27 cellular contexts compared by ENCODE assay signal in genomic region chr20:46388201-46388836, GRCh38. TPM values are rescaled to one million over a fixed set of nuclear protein-coding genes. Genes with fewer than 3 reads are reported as not detected.
DNase-seq lines count a peak whose midpoint lies in the region; ATAC-seq, FAIRE-seq and TF ChIP-seq lines count a peak whose summit lies in the region.
"Had no signal": no experiment of that assay in that cellular context is flagged by ENCODE, and none has a peak within 500 bp of the region (broad histone marks: within the 10 kb centered on the region; RNA-seq: fewer than 3 reads in every experiment).

No MANE protein-coding gene starts in this region.

- H3K4me1 Mint-ChIP-seq in activated CD8-positive, alpha-beta T cell treated with anti-CD3 and anti-CD28 coated beads, Interleukin-2, amount 10 ng/mL, durations not matched to agents 7 days and 5 days (ENCODE audit: low read depth), result no peaks in the 10 kb centered on the region
- H3K4me1 Mint-ChIP-seq in activated CD8-positive, alpha-beta T cell treated with anti-CD3 and anti-CD28 coated beads for 36 hours (ENCODE audit: low read depth), result no peaks in the 10 kb centered on the region
- H3K4me1 Mint-ChIP-seq in brain, result no peaks in the 10 kb centered on the region
- peaks cover 0 to 2% of the 10 kb centered on the region in 2 donors for H3K4me1 Mint-ChIP-seq in stimulated activated naive B cell treated with anti-CD40 and anti-IgM and Interleukin-4, amounts not matched to agents 10 μg/mL and 1 μg/mL and 100 μg/mL, for 72 hours
- H3K4me1 Mint-ChIP-seq: activated naive CD8-positive, alpha-beta T cell treated with anti-CD3 and anti-CD28 coated beads, Interleukin-2, amount 50 U/mL, for 24 hours; mesothelial cell of epicardium had no signal

- peaks cover 66% of the 10 kb centered on the region for H3K36me3 Mint-ChIP-seq in activated CD8-positive, alpha-beta T cell treated with anti-CD3 and anti-CD28 coated beads, Interleukin-2, amount 10 ng/mL, durations not matched to agents 7 days and 5 days (ENCODE audit: low read depth)
- peaks cover 46% of the 10 kb centered on the region for H3K36me3 Mint-ChIP-seq in activated CD8-positive, alpha-beta T cell treated with anti-CD3 and anti-CD28 coated beads for 36 hours (ENCODE audit: low read depth)
- peaks cover 75% of the 10 kb centered on the region for H3K36me3 Mint-ChIP-seq in brain
- peaks cover 50 to 68% of the 10 kb centered on the region in 2 donors for H3K36me3 Mint-ChIP-seq in stimulated activated naive B cell treated with anti-CD40 and anti-IgM and Interleukin-4, amounts not matched to agents 10 μg/mL and 1 μg/mL and 100 μg/mL, for 72 hours

- POLR2A ChIA-PET in activated CD8-positive, alpha-beta T cell treated with anti-CD3 and anti-CD28 coated beads, Interleukin-2, amount 10 ng/mL, durations not matched to agents 7 days and 5 days (lab: Charles Lee), result no interaction called here
- POLR2A ChIA-PET in activated CD8-positive, alpha-beta T cell treated with anti-CD3 and anti-CD28 coated beads for 36 hours (lab: Charles Lee), result no interaction called here

- no peak for TF ChIP-seq POLR2A in GM12891 (IDR thresholded peaks at IDR 0.05; ENCODE audit: low read depth, low read length)

- intact Hi-C loops in activated CD8-positive, alpha-beta T cell treated with anti-CD3 and anti-CD28 coated beads for 36 hours (cut with micrococcal nuclease), result no loop called here

- no peak for ATAC-seq in activated CD8-positive, alpha-beta T cell treated with anti-CD3 and anti-CD28 coated beads, Interleukin-2, amount 10 ng/mL, durations not matched to agents 7 days and 5 days
- ATAC-seq in activated CD8-positive, alpha-beta T cell treated with anti-CD3 and anti-CD28 coated beads for 36 hours, result no peak
- no peak for ATAC-seq in stimulated activated naive B cell treated with anti-CD40 and anti-IgM and Interleukin-4, amounts not matched to agents 10 μg/mL and 1 μg/mL and 100 μg/mL, for 72 hours (replicated peaks)
- ATAC-seq: activated naive CD8-positive, alpha-beta T cell treated with anti-CD3 and anti-CD28 coated beads, Interleukin-2, amount 50 U/mL, for 24 hours; heart right ventricle had no signal

- no peaks in the 10 kb centered on the region for H3K9me3 Mint-ChIP-seq in activated CD8-positive, alpha-beta T cell treated with anti-CD3 and anti-CD28 coated beads, Interleukin-2, amount 10 ng/mL, durations not matched to agents 7 days and 5 days (ENCODE audit: insufficient read depth)
- H3K9me3 Mint-ChIP-seq in activated CD8-positive, alpha-beta T cell treated with anti-CD3 and anti-CD28 coated beads for 36 hours, result no peaks in the 10 kb centered on the region
- H3K9me3 Mint-ChIP-seq in brain, result no peaks in the 10 kb centered on the region
- no peaks in the 10 kb centered on the region for H3K9me3 Mint-ChIP-seq in stimulated activated naive B cell treated with anti-CD40 and anti-IgM and Interleukin-4, amounts not matched to agents 10 μg/mL and 1 μg/mL and 100 μg/mL, for 72 hours
- H3K9me3 Mint-ChIP-seq: activated naive CD8-positive, alpha-beta T cell treated with anti-CD3 and anti-CD28 coated beads, Interleukin-2, amount 50 U/mL, for 24 hours; CD8-positive, alpha-beta memory T cell; mesothelial cell of epicardium had no signal

- CTCF ChIA-PET in activated CD8-positive, alpha-beta T cell treated with anti-CD3 and anti-CD28 coated beads, Interleukin-2, amount 10 ng/mL, durations not matched to agents 7 days and 5 days (lab: Charles Lee), result no interaction called here
- CTCF ChIA-PET in activated CD8-positive, alpha-beta T cell treated with anti-CD3 and anti-CD28 coated beads for 36 hours (lab: Charles Lee), result interaction anchor here (1.4 kb wide), 1 partner anchor 13 kb away, joined by 3 read pairs; no protein-coding TSS in a partner anchor

- no peaks in the 10 kb centered on the region for H3K27me3 Mint-ChIP-seq in activated CD8-positive, alpha-beta T cell treated with anti-CD3 and anti-CD28 coated beads, Interleukin-2, amount 10 ng/mL, durations not matched to agents 7 days and 5 days (ENCODE audit: low read depth)
- H3K27me3 Mint-ChIP-seq in activated CD8-positive, alpha-beta T cell treated with anti-CD3 and anti-CD28 coated beads for 36 hours, result no peaks in the 10 kb centered on the region
- no peaks in the 10 kb centered on the region for H3K27me3 Mint-ChIP-seq in brain
- H3K27me3 Mint-ChIP-seq in stimulated activated naive B cell treated with anti-CD40 and anti-IgM and Interleukin-4, amounts not matched to agents 10 μg/mL and 1 μg/mL and 100 μg/mL, for 72 hours, result no peaks in the 10 kb centered on the region
- H3K27me3 Mint-ChIP-seq: activated naive CD8-positive, alpha-beta T cell treated with anti-CD3 and anti-CD28 coated beads, Interleukin-2, amount 50 U/mL, for 24 hours; B cell; CD8-positive, alpha-beta memory T cell had no signal

- DNase-seq in activated CD8-positive, alpha-beta T cell treated with anti-CD3 and anti-CD28 coated beads, Interleukin-2, amount 10 ng/mL, durations not matched to agents 7 days and 5 days, result no peak
- DNase-seq in activated CD8-positive, alpha-beta T cell treated with anti-CD3 and anti-CD28 coated beads for 36 hours, result no peak
- peak; percentile 85 for DNase-seq in NCI-H2171 (lab: John Stamatoyannopoulos, UW)
- no peak for DNase-seq in stimulated activated naive B cell treated with anti-CD40 and anti-IgM and Interleukin-4, amounts not matched to agents 10 μg/mL and 1 μg/mL and 100 μg/mL, for 72 hours
- no peak for DNase-seq in NCI-H2227 (lab: John Stamatoyannopoulos, UW; ENCODE audit: unreplicated experiment)
- no peak for DNase-seq in GM12891 (ENCODE audit: insufficient read length, low spot score)
- DNase-seq: ACHN; activated CD4-positive, alpha-beta T cell treated with anti-CD3 and anti-CD28 coated beads for 48 hours; activated naive CD8-positive, alpha-beta T cell treated with anti-CD3 and anti-CD28 coated beads, Interleukin-2, amount 50 U/mL, for 24 hours; activated T-cell treated with anti-CD3 and anti-CD28 coated beads, Interleukin-2, amount 50 U/mL, for 1 hour; CD8-positive, alpha-beta memory T cell; DMS153; foreskin melanocyte; H7; heart right ventricle; KBM-7; kidney; NCI-H1105; NCI-H526 treated with DMSO at 0.1 percent for 48 hours; occipital lobe; stimulated activated CD4-positive, alpha-beta T cell treated with anti-CD3 and anti-CD28 coated beads, Interleukin-12 subunit alpha, Interleukin-12 subunit beta, amount 100 ng/mL, for 4 hours; stimulated activated CD4-positive, alpha-beta T cell treated with anti-CD3 and anti-CD28 coated beads, Interleukin-4, amount 100 ng/mL, for 1 hour; T1000; thyroid gland had no signal

- FAIRE-seq in GM12891 (lab: Jason Lieb, UNC), result no peak
- FAIRE-seq: kidney had no signal

- peak overlapping the region; percentile 16 for H3K27ac Mint-ChIP-seq in activated CD8-positive, alpha-beta T cell treated with anti-CD3 and anti-CD28 coated beads, Interleukin-2, amount 10 ng/mL, durations not matched to agents 7 days and 5 days
- H3K27ac Mint-ChIP-seq in activated CD8-positive, alpha-beta T cell treated with anti-CD3 and anti-CD28 coated beads for 36 hours, result no peak overlapping the region
- H3K27ac Mint-ChIP-seq in brain, result peak overlapping the region in 4 of 5 experiments; percentile 25 to 60 (median 44)
- peak overlapping the region; percentile 68 for H3K27ac Mint-ChIP-seq in stimulated activated naive B cell treated with anti-CD40 and anti-IgM and Interleukin-4, amounts not matched to agents 10 μg/mL and 1 μg/mL and 100 μg/mL, for 72 hours
- H3K27ac Mint-ChIP-seq: activated naive CD8-positive, alpha-beta T cell treated with anti-CD3 and anti-CD28 coated beads, Interleukin-2, amount 50 U/mL, for 24 hours; B cell; mesothelial cell of epicardium had no signal

- H3K4me3 Mint-ChIP-seq in activated CD8-positive, alpha-beta T cell treated with anti-CD3 and anti-CD28 coated beads, Interleukin-2, amount 10 ng/mL, durations not matched to agents 7 days and 5 days, result no peak overlapping the region
- H3K4me3 Mint-ChIP-seq in activated CD8-positive, alpha-beta T cell treated with anti-CD3 and anti-CD28 coated beads for 36 hours, result no peak overlapping the region
- no peak overlapping the region for H3K4me3 Mint-ChIP-seq in brain
- H3K4me3 Mint-ChIP-seq in stimulated activated naive B cell treated with anti-CD40 and anti-IgM and Interleukin-4, amounts not matched to agents 10 μg/mL and 1 μg/mL and 100 μg/mL, for 72 hours, result no peak overlapping the region
- H3K4me3 Mint-ChIP-seq: activated naive CD8-positive, alpha-beta T cell treated with anti-CD3 and anti-CD28 coated beads, Interleukin-2, amount 50 U/mL, for 24 hours; B cell; CD8-positive, alpha-beta memory T cell; mesothelial cell of epicardium had no signal

- no peak for TF ChIP-seq CTCF in activated CD8-positive, alpha-beta T cell treated with anti-CD3 and anti-CD28 coated beads for 36 hours (IDR thresholded peaks at IDR 0.05)
- no peak for TF ChIP-seq CTCF in brain (conservative IDR thresholded peaks at IDR 0.05)

TF ChIP-seq in GM12891, 5 proteins besides CTCF, POLR2A, EP300 and RAD21:
- no peak for TF ChIP-seq POLR2AphosphoS5 (IDR thresholded peaks at IDR 0.05; ENCODE audit: low read depth, low read length)
- TF ChIP-seq POU2F2 (IDR thresholded peaks at IDR 0.05; ENCODE audit: low read depth, low read length), result no peak

RNA-seq across cellular contexts. Expression of gene ELMO2, which starts 18.1 kb away (rescaled TPM):
- total RNA-seq in activated CD8-positive, alpha-beta T cell treated with anti-CD3 and anti-CD28 coated beads, Interleukin-2, amount 10 ng/mL, durations not matched to agents 7 days and 5 days, result 10 to 100 TPM; 66.1 to 82.3 TPM
- total RNA-seq in activated CD8-positive, alpha-beta T cell treated with anti-CD3 and anti-CD28 coated beads for 36 hours, result 10 to 100 TPM; 36.2 to 38.1 TPM
- 63.0 TPM for polyA plus RNA-seq in brain (ENCODE audit: insufficient read depth, low read depth, low replicate concordance)
- 22.1 TPM for polyA plus RNA-seq in GM12891 (2012; ENCODE audit: low read depth, missing spikeins)
